In the genomic region with DNA sequence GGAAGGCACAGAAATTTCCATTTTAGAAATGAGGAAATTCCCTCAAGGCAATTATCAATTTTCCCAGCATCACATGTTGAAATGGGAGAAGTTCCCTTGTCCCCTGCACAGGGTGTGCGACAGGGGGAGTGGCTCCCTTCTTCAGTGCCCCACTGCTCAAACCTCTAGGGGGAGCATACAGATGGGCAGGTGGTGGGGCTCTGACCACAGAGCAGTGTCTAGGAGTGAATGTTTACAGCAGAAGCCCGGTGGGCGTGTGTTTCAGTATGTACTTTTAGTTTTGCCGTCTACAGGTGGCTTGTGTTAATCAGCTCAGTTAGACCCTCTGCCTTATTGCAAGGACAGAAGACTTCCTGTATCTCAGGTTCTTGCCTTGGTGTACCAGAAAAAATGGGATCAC, we compare ENCODE assay signal across 1 cellular context.
TF ChIP-seq lines count a peak whose summit lies in the region.

No MANE protein-coding gene starts in this region.

TF ChIP-seq in HCT116, 20 proteins besides CTCF, POLR2A, EP300 and RAD21 (continued from another document):
- TF ChIP-seq, protein P1, sequence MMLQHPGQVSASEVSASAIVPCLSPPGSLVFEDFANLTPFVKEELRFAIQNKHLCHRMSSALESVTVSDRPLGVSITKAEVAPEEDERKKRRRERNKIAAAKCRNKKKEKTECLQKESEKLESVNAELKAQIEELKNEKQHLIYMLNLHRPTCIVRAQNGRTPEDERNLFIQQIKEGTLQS (IDR thresholded peaks at IDR 0.05), result no peak
